ENCODE assay signal across 1 cellular context in genomic region chr17:59106463-59107305, GRCh38.
TF ChIP-seq lines count a peak whose summit lies in the region.

Gene TRIM37, minus strand, starts transcription at chr17:59106880. Its CDS starts 419 bp downstream, at chr17:59106461.

TF ChIP-seq in GM23338, 12 proteins besides CTCF, POLR2A, EP300 and RAD21 (continued from another document):
- no peak for TF ChIP-seq ZNF462 (CRISPR knock-in tag; IDR thresholded peaks at IDR 0.05)
- TF ChIP-seq STAT1 (IDR thresholded peaks at IDR 0.05; ENCODE audit: unreplicated experiment) = no peak
- TF ChIP-seq ETS1 (IDR thresholded peaks at IDR 0.05) = peak; percentile 43; the same call in 1 of the 2 replicates
- TF ChIP-seq EZH2phosphoT487 (IDR thresholded peaks at IDR 0.05; ENCODE audit: unreplicated experiment) = no peak
- TF ChIP-seq EZH2 (IDR thresholded peaks at IDR 0.05; ENCODE audit: low read depth, unreplicated experiment) = no peak
- no peak for TF ChIP-seq ZNF114 (CRISPR knock-in tag; IDR thresholded peaks at IDR 0.05)
- 0 out of 2 replicates have a peak, but pooled peaks have one; percentile 3 for TF ChIP-seq NANOG (IDR thresholded peaks at IDR 0.05; ENCODE audit: borderline replicate concordance)
- TF ChIP-seq REST (IDR thresholded peaks at IDR 0.05; ENCODE audit: unreplicated experiment) = no peak
